ENCODE assay signal across 20 cellular contexts in the genomic region with DNA sequence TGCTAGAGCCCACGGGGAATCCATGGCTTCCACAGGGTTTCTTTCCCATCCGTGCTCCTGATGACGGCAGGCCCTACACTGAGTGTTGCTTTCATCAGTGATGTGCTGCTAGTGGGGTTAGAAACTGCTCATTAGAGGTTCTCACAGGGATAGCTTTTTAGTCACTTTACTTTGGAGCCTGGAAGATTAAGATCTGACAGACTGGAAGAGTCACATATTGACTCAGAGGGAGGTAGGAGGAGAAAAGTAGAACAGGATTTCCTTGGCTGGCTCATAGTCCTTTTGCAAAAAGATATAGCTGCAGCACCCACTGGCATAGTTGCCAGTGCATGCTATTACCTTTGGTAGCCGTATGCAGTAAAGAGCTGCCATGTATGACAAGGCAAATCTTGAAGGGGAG.
DNase-seq lines count a peak whose midpoint lies in the region; ATAC-seq and TF ChIP-seq lines count a peak whose summit lies in the region.
"Had no signal": no experiment of that assay in that cellular context is flagged by ENCODE, and none has a peak within 500 bp of the region (broad histone marks: within the 10 kb centered on the region; RNA-seq: fewer than 3 reads in every experiment).

No MANE protein-coding gene starts in this region.

- H3K4me1 Mint-ChIP-seq in brain (peaks cover 35% of the 10 kb centered on the region), neural crest cell (peaks cover 39% of the 10 kb centered on the region)
- H3K4me1 Mint-ChIP-seq: CD4-positive, alpha-beta memory T cell had no signal

- no peak for ATAC-seq in HG02885 (IDR thresholded peaks at IDR 0.05; ENCODE audit: poor library complexity, unreplicated experiment)
- no peak for ATAC-seq in GM18519 (IDR thresholded peaks at IDR 0.05; ENCODE audit: low FRiP score, unreplicated experiment)

- peak; percentile 50 for DNase-seq in SK-N-DZ (ENCODE audit: low spot score)
- no peak for DNase-seq in neural crest cell (ENCODE audit: low read depth, low spot score)
- no peak for DNase-seq in erythroblast (lab: John Stamatoyannopoulos, UW)
- DNase-seq in NCI-H2029 treated with DMSO at 0.1 percent for 48 hours (lab: John Stamatoyannopoulos, UW), result no peak
- DNase-seq: C1 segment of cervical spinal cord; CD4-positive, alpha-beta memory T cell; COR-L47; DMS53; HFFc6; IMR-90; NCI-H1092; NCI-H1436 treated with DMSO at 0.1 percent for 48 hours; NCI-H2029; NCI-H446 treated with DMSO at 0.1 percent for 48 hours; NCI-H526; Right ventricle myocardium superior; RPMI8226 had no signal

- H3K9me3 Mint-ChIP-seq in brain (peaks cover 25 to 38% (median 25%) of the 10 kb centered on the region in 5 experiments), neural crest cell (peaks cover 19% of the 10 kb centered on the region)

- no peak for TF ChIP-seq POLR2A in erythroblast (IDR thresholded peaks at IDR 0.05; ENCODE audit: low read length)

- H3K27ac Mint-ChIP-seq in brain (peak overlapping the region in 3 of 5 experiments; percentile 18 to 64 (median 58)), neural crest cell (ENCODE audit: unreplicated experiment) (peak overlapping the region; percentile 59)
- H3K27ac Mint-ChIP-seq: CD4-positive, alpha-beta memory T cell; HFFc6 had no signal

- H3K27me3 Mint-ChIP-seq in brain (no peaks in the 10 kb centered on the region), neural crest cell (ENCODE audit: low read depth) (no peaks in the 10 kb centered on the region)

- no peak overlapping the region for H3K4me3 Mint-ChIP-seq in brain
- no peak overlapping the region for H3K4me3 Mint-ChIP-seq in neural crest cell
- H3K4me3 Mint-ChIP-seq: CD4-positive, alpha-beta memory T cell; HFFc6 had no signal

- peaks cover 19% of the 10 kb centered on the region for H3K36me3 Mint-ChIP-seq in brain
- peaks cover 21% of the 10 kb centered on the region for H3K36me3 Mint-ChIP-seq in neural crest cell (ENCODE audit: low read depth)
- H3K36me3 Mint-ChIP-seq: CD4-positive, alpha-beta memory T cell had no signal

- TF ChIP-seq CTCF in brain (conservative IDR thresholded peaks at IDR 0.05), result no peak
- TF ChIP-seq CTCF in neural crest cell (conservative IDR thresholded peaks at IDR 0.05), result no peak
